Comparison of ENCODE assay signal across 18 cellular contexts in the genomic region with DNA sequence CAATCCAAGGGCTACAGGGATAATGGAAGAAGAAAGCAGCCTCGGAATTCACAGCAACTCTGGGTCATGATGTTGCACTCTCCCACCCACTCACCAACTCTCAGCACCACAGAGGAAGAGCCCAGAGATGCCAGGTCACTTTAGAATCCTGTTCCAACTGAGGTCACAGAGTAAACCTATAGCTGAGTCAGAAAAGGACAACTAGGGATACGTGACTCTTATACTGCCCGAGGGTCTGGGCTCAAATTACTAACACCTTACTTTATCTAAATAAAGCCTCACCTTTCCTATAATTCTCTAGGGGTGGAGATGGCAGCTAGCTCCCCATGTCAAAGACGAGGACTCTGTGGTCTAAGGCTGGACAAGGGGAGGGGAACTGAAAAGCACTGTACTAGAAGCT.
"Had no signal": no experiment of that assay in that cellular context is flagged by ENCODE, and none has a peak within 500 bp of the region (broad histone marks: within the 10 kb centered on the region; RNA-seq: fewer than 3 reads in every experiment).

No MANE protein-coding gene starts in this region.

- H3K4me3 Mint-ChIP-seq: activated B cell treated with CpG ODN at 0.5 μM for 24 hours; naive B cell; stimulated activated naive CD8-positive, alpha-beta T cell treated with anti-CD3 and anti-CD28 coated beads, Interleukin-15, Interleukin-2, amounts not matched to agents 100 ng/mL and 50 ng/mL, for 24 hours had no signal

- H3K27ac Mint-ChIP-seq: activated B cell treated with CpG ODN at 0.5 μM for 24 hours; stimulated activated naive CD8-positive, alpha-beta T cell treated with anti-CD3 and anti-CD28 coated beads, Interleukin-15, Interleukin-2, amounts not matched to agents 100 ng/mL and 50 ng/mL, for 24 hours had no signal

- H3K9me3 Mint-ChIP-seq: activated B cell treated with CpG ODN at 0.5 μM for 24 hours; naive B cell; stimulated activated naive CD8-positive, alpha-beta T cell treated with anti-CD3 and anti-CD28 coated beads, Interleukin-15, Interleukin-2, amounts not matched to agents 100 ng/mL and 50 ng/mL, for 24 hours had no signal

- H3K27me3 Mint-ChIP-seq: activated B cell treated with CpG ODN at 0.5 μM for 24 hours; naive B cell; stimulated activated naive CD8-positive, alpha-beta T cell treated with anti-CD3 and anti-CD28 coated beads, Interleukin-15, Interleukin-2, amounts not matched to agents 100 ng/mL and 50 ng/mL, for 24 hours had no signal

- ATAC-seq: left ventricle myocardium superior, psoas muscle, right cardiac atrium had no signal

- DNase-seq: activated B cell treated with CpG ODN at 0.5 μM for 24 hours; activated CD4-positive, alpha-beta T cell treated with anti-CD3 and anti-CD28 coated beads for 48 hours; activated CD8-positive, alpha-beta memory T cell treated with anti-CD3 and anti-CD28 coated beads, Interleukin-2, amount 50 U/mL, for 48 hours; activated gamma-delta T cell treated with Interleukin-2 at 50 U/mL for 16 hours; dermis blood vessel endothelial cell; effector memory CD4-positive, alpha-beta T cell; foreskin fibroblast; left ventricle myocardium superior; naive B cell; psoas muscle; right cardiac atrium; SW 1271; transverse colon had no signal

- H3K27ac ChIP-seq: ascending aorta, epithelial cell of prostate, psoas muscle, vagina had no signal

- H3K27me3 ChIP-seq: ascending aorta, transverse colon, vagina had no signal

- H3K9me3 ChIP-seq: ascending aorta, psoas muscle, transverse colon, vagina had no signal

- H3K4me3 ChIP-seq: ascending aorta, psoas muscle, skin epidermis, transverse colon, vagina had no signal
